Comparison of ENCODE assay signal across 13 cellular contexts in the genomic region with DNA sequence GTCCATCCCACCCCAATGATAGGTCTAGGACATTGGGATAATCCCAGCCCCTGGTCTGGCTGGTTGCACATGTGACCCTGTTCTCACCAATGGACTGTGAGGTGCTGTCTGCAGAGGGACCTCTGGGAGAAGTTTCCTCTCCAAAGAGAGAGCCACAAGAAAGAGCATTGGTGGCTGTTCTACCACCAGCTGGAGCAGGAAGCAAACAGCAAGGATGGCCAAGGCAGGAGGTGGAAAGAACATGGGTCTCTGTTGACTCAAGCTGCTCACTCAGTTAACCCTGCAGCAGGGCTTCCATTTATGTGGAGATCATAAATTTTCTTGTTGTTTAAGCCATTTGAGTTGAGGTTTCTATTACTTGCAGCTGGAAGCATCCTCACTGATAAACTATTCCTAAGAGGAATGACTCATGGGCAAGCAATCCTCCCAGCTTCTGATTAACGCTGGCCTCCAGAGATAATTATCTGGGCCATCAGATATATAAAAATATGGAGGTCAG. TPM values are rescaled to one million over a fixed set of nuclear protein-coding genes. Genes with fewer than 3 reads are reported as not detected.
DNase-seq lines count a peak whose midpoint lies in the region; ATAC-seq, FAIRE-seq and TF ChIP-seq lines count a peak whose summit lies in the region.
"Had no signal": no experiment of that assay in that cellular context is flagged by ENCODE, and none has a peak within 500 bp of the region (broad histone marks: within the 10 kb centered on the region; RNA-seq: fewer than 3 reads in every experiment).

No MANE protein-coding gene starts in this region.

- CTCF ChIA-PET in HCT116 (lab: Charles Lee) = interaction anchor here (1.0 to 1.5 kb wide), 3 partner anchors 12 to 18 kb away, joined by 3 to 5 read pairs (median 3); no protein-coding TSS in a partner anchor

- H3K9me3 ChIP-seq in HCT116 (ENCODE audit: control insufficient read depth in 1 of 2, insufficient read depth in 1 of 2, low read depth in 1 of 2, low read length in 2 of 2) (no peaks in the 10 kb centered on the region), right atrium auricular region (no peaks in the 10 kb centered on the region)

- H3K4me3 ChIP-seq in HCT116 (replicated peaks in 1 of 2; ENCODE audit: low read depth in 1 of 2, low read length in 2 of 2) (peak overlapping the region in 1 of 2 experiments; percentile 21; a peak in 2 of 4 replicates), right atrium auricular region (no peak overlapping the region)
- H3K4me3 ChIP-seq: coronary artery, lung had no signal

- TF ChIP-seq CTCF in HCT116 (IDR thresholded peaks at IDR 0.05 in 2 of 3, conservative IDR thresholded peaks at IDR 0.05 in 1 of 3; ENCODE audit: borderline replicate concordance in 1 of 3, insufficient read depth in 1 of 3, low read depth in 2 of 3, low read length in 2 of 3) (no peak), right atrium auricular region (IDR thresholded peaks at IDR 0.05) (no peak)

- H3K4me2 ChIP-seq in HCT116 (ENCODE audit: low read length) = peak overlapping the region; percentile 54

- FAIRE-seq in TTC549 (lab: Jason Lieb, UNC) = peak; percentile 64

- POLR2A ChIA-PET in HCT116 (lab: Charles Lee) = interaction anchor here (0.8 to 1.5 kb wide), 8 partner anchors 15 to 81 kb away, joined by 3 to 5 read pairs (median 4); no protein-coding TSS in a partner anchor

- TF ChIP-seq RAD21 in HCT116 (IDR thresholded peaks at IDR 0.05; ENCODE audit: low read depth) = peak; percentile 15; the same call in 1 of the 2 replicates

- peak; percentile 99 for DNase-seq in A172 (ENCODE audit: low spot score)
- DNase-seq in HCT116 (ENCODE audit: low read depth, low spot score) = peak; percentile 50
- DNase-seq in right atrium auricular region (ENCODE audit: low spot score) = peak; percentile 57
- no peak for DNase-seq in activated naive CD4-positive, alpha-beta T cell treated with anti-CD3 and anti-CD28 coated beads, Interleukin-2, amount 50 U/mL, for 72 hours (ENCODE audit: low spot score in 2 of 2)
- DNase-seq in posterior cingulate gyrus = no peak
- no peak for DNase-seq in NCI-H526 (lab: John Stamatoyannopoulos, UW)
- DNase-seq: DMS 273 treated with DMSO at 0.1 percent for 48 hours; stimulated activated CD4-positive, alpha-beta T cell treated with anti-CD3 and anti-CD28 coated beads, Interleukin-4, amount 100 ng/mL, for 4 hours had no signal

- H3K27me3 ChIP-seq in HCT116 (ENCODE audit: insufficient read depth, low read length) (no peaks in the 10 kb centered on the region), right atrium auricular region (no peaks in the 10 kb centered on the region)

- H3K27ac ChIP-seq in HCT116 (ENCODE audit: low read depth, low read length) (peak overlapping the region; percentile 83), right atrium auricular region (peak overlapping the region in 1 of 2 donors; percentile 14)
- H3K27ac ChIP-seq: HL-60 had no signal

- H3K36me3 ChIP-seq in HCT116 (ENCODE audit: control insufficient read depth in 1 of 2, insufficient read depth in 2 of 2, low read length in 2 of 2) = no peaks in the 10 kb centered on the region
- H3K36me3 ChIP-seq in right atrium auricular region = no peaks in the 10 kb centered on the region

- peak overlapping the region; percentile 37 for H3K9ac ChIP-seq in HCT116 (ENCODE audit: low read length)

- no peaks in the 10 kb centered on the region for H3K36me3 Mint-ChIP-seq in activated naive CD4-positive, alpha-beta T cell treated with anti-CD3 and anti-CD28 coated beads, Interleukin-2, amount 50 U/mL, for 72 hours

- H3K9me3 Mint-ChIP-seq in activated naive CD4-positive, alpha-beta T cell treated with anti-CD3 and anti-CD28 coated beads, Interleukin-2, amount 50 U/mL, for 72 hours = peaks cover 0 to 4% of the 10 kb centered on the region in 2 donors

- H3K79me2 ChIP-seq in HCT116 (ENCODE audit: insufficient read depth, low read length) = peaks cover 5% of the 10 kb centered on the region

- RAD21 ChIA-PET in HCT116 (lab: Charles Lee; ENCODE audit: low non-redundant PET in 1 of 2, low total read pairs in 2 of 2, uncharacterized antibody in 2 of 2, unreplicated experiment in 2 of 2) = no interaction called here

- no peak for TF ChIP-seq POLR2A in HCT116 (IDR thresholded peaks at IDR 0.05; ENCODE audit: borderline replicate concordance, extremely low read depth, insufficient read depth, insufficient read length)

- no peak overlapping the region for H3K27ac Mint-ChIP-seq in activated naive CD4-positive, alpha-beta T cell treated with anti-CD3 and anti-CD28 coated beads, Interleukin-2, amount 50 U/mL, for 72 hours

- no peaks in the 10 kb centered on the region for H3K9me2 ChIP-seq in HCT116 (ENCODE audit: insufficient read depth)

- ATAC-seq in HCT116 (peak; percentile 85), GM18861 (IDR thresholded peaks at IDR 0.05; ENCODE audit: unreplicated experiment) (no peak)
- ATAC-seq in activated naive CD4-positive, alpha-beta T cell treated with anti-CD3 and anti-CD28 coated beads, Interleukin-2, amount 50 U/mL, for 72 hours = no peak

- no peak overlapping the region for H2AFZ ChIP-seq in HCT116 (ENCODE audit: low read depth, low read length, poor library complexity, severe bottlenecking)

- intact Hi-C loops in HCT116 (cut with micrococcal nuclease) = loop anchor here (5.0 kb wide), 1 partner anchor 80 kb away; no protein-coding TSS in a partner anchor
- intact Hi-C loops in posterior cingulate gyrus (cut with DNase I) = no loop called here

- H3K4me1 ChIP-seq in HCT116 (ENCODE audit: control insufficient read depth in 1 of 2, insufficient read depth in 2 of 2, low read length in 2 of 2) (peaks cover 85 to 93% of the 10 kb centered on the region in 2 experiments), right atrium auricular region (peaks cover 0 to 17% of the 10 kb centered on the region in 2 donors)

- H4K20me1 ChIP-seq in HCT116 (ENCODE audit: insufficient read depth) = no peaks in the 10 kb centered on the region

- no TSS peak for BruUV-seq in HCT116 (replicated peaks; lab: Mats Ljungman, UMichigan)

TF ChIP-seq in HCT116, 20 proteins besides CTCF, POLR2A, EP300 and RAD21 (continues in another document):
- TF ChIP-seq CBX3 (IDR thresholded peaks at IDR 0.05; ENCODE audit: low read depth) (peak; percentile 49; the same call in 1 of the 2 replicates), ZBTB33 (IDR thresholded peaks at IDR 0.05; ENCODE audit: extremely low read depth, insufficient replicate concordance, low read length) (no peak), ELF1 (IDR thresholded peaks at IDR 0.05; ENCODE audit: borderline replicate concordance, low read depth) (no peak), TCF7L2 (IDR thresholded peaks at IDR 0.05; ENCODE audit: borderline replicate concordance, extremely low read depth, insufficient read depth, insufficient read length) (no peak), EZH2phosphoT487 (IDR thresholded peaks at IDR 0.05; ENCODE audit: borderline replicate concordance) (no peak), EZH2 (IDR thresholded peaks at IDR 0.05) (no peak), ZNF274 (IDR thresholded peaks at IDR 0.05; ENCODE audit: low read depth, low read length) (no peak), JUND (IDR thresholded peaks at IDR 0.05) (peak; percentile 74; the same call in 1 of the 2 replicates), CEBPB (IDR thresholded peaks at IDR 0.05; ENCODE audit: low read depth) (peak; percentile 33; the same call in 1 of the 2 replicates), EGR1 (IDR thresholded peaks at IDR 0.05; ENCODE audit: low read depth) (no peak), POLR2AphosphoS5 (IDR thresholded peaks at IDR 0.05; ENCODE audit: low read depth, low read length) (peak; percentile 31; the same call in 1 of the 2 replicates), SIN3A (IDR thresholded peaks at IDR 0.05; ENCODE audit: low read depth) (peak; percentile 53; the same call in 1 of the 2 replicates), ZFX (IDR thresholded peaks at IDR 0.05) (no peak), SP1 (IDR thresholded peaks at IDR 0.05; ENCODE audit: low read depth) (peak; percentile 66), SRF (IDR thresholded peaks at IDR 0.05; ENCODE audit: low read depth) (no peak)
- TF ChIP-seq, protein P1, sequence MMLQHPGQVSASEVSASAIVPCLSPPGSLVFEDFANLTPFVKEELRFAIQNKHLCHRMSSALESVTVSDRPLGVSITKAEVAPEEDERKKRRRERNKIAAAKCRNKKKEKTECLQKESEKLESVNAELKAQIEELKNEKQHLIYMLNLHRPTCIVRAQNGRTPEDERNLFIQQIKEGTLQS (IDR thresholded peaks at IDR 0.05) = no peak
- TF ChIP-seq, protein P2, sequence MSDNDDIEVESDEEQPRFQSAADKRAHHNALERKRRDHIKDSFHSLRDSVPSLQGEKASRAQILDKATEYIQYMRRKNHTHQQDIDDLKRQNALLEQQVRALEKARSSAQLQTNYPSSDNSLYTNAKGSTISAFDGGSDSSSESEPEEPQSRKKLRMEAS (IDR thresholded peaks at IDR 0.05) = 0 out of 2 replicates have a peak, but pooled peaks have one; percentile 38

RNA-seq across cellular contexts. Expression of gene CYB5B, which starts 52.5 kb away (rescaled TPM):
- total RNA-seq in A172 (2014; rRNA removed; shearing (Covaris generic)) = 213 and 231 TPM in 2 replicates
- total RNA-seq in HCT116 (2021; ENCODE audit: unreplicated experiment) (689 TPM), right atrium auricular region (10 to 100 TPM; 29.4 to 31.9 TPM)
- 259 and 345 TPM in 2 replicates for polyA plus RNA-seq in HCT116 (2012)
- 100 to 1,000 TPM; 153 to 160 TPM for total RNA-seq in activated naive CD4-positive, alpha-beta T cell treated with anti-CD3 and anti-CD28 coated beads, Interleukin-2, amount 50 U/mL, for 72 hours

Comparison
In these comparisons a context has a peak if more than half of its experiments do, and no peak if none do; other contexts are left out.
1. DNase-seq: peak in A172 (single experiment), HCT116 (single experiment) and right atrium auricular region (single experiment); none in activated naive CD4-positive, alpha-beta T cell treated with anti-CD3 and anti-CD28 coated beads, Interleukin-2, amount 50 U/mL, for 72 hours (0 of 2), posterior cingulate gyrus (0 of 10) and NCI-H526 (0 of 2).